Comparison of ENCODE assay signal across 9 cellular contexts in genomic region chr1:230866171-230866811, GRCh38. TPM values are rescaled to one million over a fixed set of nuclear protein-coding genes. Genes with fewer than 3 reads are reported as not detected.
DNase-seq lines count a peak whose midpoint lies in the region; ATAC-seq, FAIRE-seq and TF ChIP-seq lines count a peak whose summit lies in the region.
"Had no signal": no experiment of that assay in that cellular context is flagged by ENCODE, and none has a peak within 500 bp of the region (broad histone marks: within the 10 kb centered on the region; RNA-seq: fewer than 3 reads in every experiment).

No MANE protein-coding gene starts in this region.

- peak overlapping the region; percentile 94 for H3K27ac Mint-ChIP-seq in osteocyte (ENCODE audit: unreplicated experiment)
- H3K27ac Mint-ChIP-seq in T-helper 2 cell treated with Interferon-gamma antibody and Interleukin-4, amounts not matched to agents 5 μg/mL and 100 μg/mL, for 36 hours, result no peak overlapping the region

- no peak for ATAC-seq in GM18858 (IDR thresholded peaks at IDR 0.05; ENCODE audit: unreplicated experiment)

- peak; percentile 43 for DNase-seq in AG20443 (ENCODE audit: low spot score)
- peak; percentile 68 for DNase-seq in RCC 7860 (ENCODE audit: low spot score)
- DNase-seq in fibroblast of the aortic adventitia (ENCODE audit: low read depth), result peak; percentile 72
- DNase-seq in osteocyte (ENCODE audit: extremely low spot score, unreplicated experiment), result no peak
- no peak for DNase-seq in T-helper 2 cell treated with Interferon-gamma antibody and Interleukin-4, amounts not matched to agents 5 μg/mL and 100 μg/mL, for 36 hours (ENCODE audit: low spot score)
- DNase-seq in NCI-H510A (lab: John Stamatoyannopoulos, UW), result no peak
- DNase-seq in NCI-H774 (lab: John Stamatoyannopoulos, UW), result no peak
- DNase-seq: NCI-H2081 had no signal

- peaks cover 34% of the 10 kb centered on the region for H3K36me3 Mint-ChIP-seq in osteocyte (ENCODE audit: unreplicated experiment)
- H3K36me3 Mint-ChIP-seq in T-helper 2 cell treated with Interferon-gamma antibody and Interleukin-4, amounts not matched to agents 5 μg/mL and 100 μg/mL, for 36 hours (ENCODE audit: low read depth), result no peaks in the 10 kb centered on the region

- no peaks in the 10 kb centered on the region for H3K27me3 Mint-ChIP-seq in osteocyte (ENCODE audit: unreplicated experiment)
- H3K27me3 Mint-ChIP-seq in T-helper 2 cell treated with Interferon-gamma antibody and Interleukin-4, amounts not matched to agents 5 μg/mL and 100 μg/mL, for 36 hours (ENCODE audit: low read depth), result peaks cover 37% of the 10 kb centered on the region

- no peaks in the 10 kb centered on the region for H3K9me3 Mint-ChIP-seq in osteocyte (ENCODE audit: unreplicated experiment)
- no peaks in the 10 kb centered on the region for H3K9me3 Mint-ChIP-seq in T-helper 2 cell treated with Interferon-gamma antibody and Interleukin-4, amounts not matched to agents 5 μg/mL and 100 μg/mL, for 36 hours

- H3K4me3 ChIP-seq in fibroblast of the aortic adventitia (ENCODE audit: low read depth, low read length), result peak overlapping the region; percentile 95

- H3K4me1 Mint-ChIP-seq in osteocyte (ENCODE audit: unreplicated experiment), result peaks cover 77% of the 10 kb centered on the region
- H3K4me1 Mint-ChIP-seq in T-helper 2 cell treated with Interferon-gamma antibody and Interleukin-4, amounts not matched to agents 5 μg/mL and 100 μg/mL, for 36 hours (ENCODE audit: low read depth), result peaks cover 10% of the 10 kb centered on the region

- peak; percentile 82 for FAIRE-seq in RCC 7860 (lab: Jason Lieb, UNC)

- peak overlapping the region; percentile 85 for H3K4me3 Mint-ChIP-seq in osteocyte (ENCODE audit: unreplicated experiment)
- no peak overlapping the region for H3K4me3 Mint-ChIP-seq in T-helper 2 cell treated with Interferon-gamma antibody and Interleukin-4, amounts not matched to agents 5 μg/mL and 100 μg/mL, for 36 hours

- no peak for TF ChIP-seq CTCF in fibroblast of the aortic adventitia (IDR thresholded peaks at IDR 0.05; ENCODE audit: insufficient read depth, low read length)
- no peak for TF ChIP-seq CTCF in osteocyte (IDR thresholded peaks at IDR 0.05)

RNA-seq across cellular contexts. Expression of gene C1orf198, which starts 2.0 kb away (rescaled TPM):
- total RNA-seq in fibroblast of the aortic adventitia (ENCODE audit: low replicate concordance) (75.6 and 98.9 TPM in 2 replicates), osteocyte (274 and 281 TPM in 2 replicates)

Comparison
In these comparisons a context has a peak if more than half of its experiments do, and no peak if none do; other contexts are left out.
1. DNase-seq: peak in AG20443 (single experiment), RCC 7860 (single experiment) and fibroblast of the aortic adventitia (single experiment); none in osteocyte (single experiment), T-helper 2 cell treated with Interferon-gamma antibody and Interleukin-4, amounts not matched to agents 5 μg/mL and 100 μg/mL, for 36 hours (single experiment), NCI-H510A (single experiment) and NCI-H774 (single experiment).